ENCODE assay signal across 10 cellular contexts in the genomic region with DNA sequence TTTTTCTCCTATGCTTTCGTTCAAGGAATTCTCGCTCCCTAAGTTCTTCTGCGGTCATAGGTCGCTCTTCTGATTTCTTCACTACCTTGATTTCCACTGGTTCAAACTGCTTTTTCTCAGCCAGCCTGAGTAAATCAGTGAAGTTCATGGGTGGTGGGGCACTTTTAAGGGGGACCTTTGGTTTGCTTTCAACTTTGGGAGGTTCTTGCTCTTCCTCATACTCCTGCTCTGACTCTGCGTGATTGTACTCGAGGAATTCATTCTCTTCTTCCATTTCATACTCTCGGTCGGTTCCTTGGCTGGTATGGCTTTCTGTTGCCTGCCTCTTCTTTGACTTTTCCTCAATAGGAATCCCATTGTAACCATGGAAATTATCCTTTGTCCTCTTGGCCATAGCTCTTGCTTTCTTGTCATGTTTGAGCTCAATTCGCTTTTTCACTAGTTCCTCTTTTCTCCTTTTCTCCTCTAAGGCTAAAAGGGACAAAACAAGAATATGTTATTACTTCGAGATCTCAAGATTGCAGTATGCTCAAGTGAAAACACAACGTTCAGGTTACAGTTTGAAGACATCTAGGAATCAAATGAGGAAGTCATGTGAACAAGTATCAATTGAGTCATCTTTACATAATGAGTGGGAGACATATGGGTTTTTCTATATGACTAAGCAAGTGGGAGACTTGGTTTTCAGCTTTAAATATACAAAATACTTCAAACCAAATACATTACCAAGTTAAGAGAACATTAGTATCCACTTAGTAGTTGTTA. TPM values are rescaled to one million over a fixed set of nuclear protein-coding genes. Genes with fewer than 3 reads are reported as not detected.
DNase-seq lines count a peak whose midpoint lies in the region; ATAC-seq and TF ChIP-seq lines count a peak whose summit lies in the region.
"Had no signal": no experiment of that assay in that cellular context is flagged by ENCODE, and none has a peak within 500 bp of the region (broad histone marks: within the 10 kb centered on the region; RNA-seq: fewer than 3 reads in every experiment).

No MANE protein-coding gene starts in this region.

- H3K27me3 ChIP-seq in hepatocyte (no peaks in the 10 kb centered on the region), suprapubic skin (no peaks in the 10 kb centered on the region), adrenal gland (no peaks in the 10 kb centered on the region)
- H3K27me3 ChIP-seq: SJSA1 had no signal

- peaks cover 10% of the 10 kb centered on the region for H4K20me1 ChIP-seq in hepatocyte (ENCODE audit: insufficient read depth, poor library complexity, severe bottlenecking)

- H3K27me3 Mint-ChIP-seq in activated naive CD8-positive, alpha-beta T cell treated with anti-CD3 and anti-CD28 coated beads for 36 hours: no peaks in the 10 kb centered on the region

- H3K4me3 ChIP-seq in hepatocyte (no peak overlapping the region), suprapubic skin (no peak overlapping the region), adrenal gland (no peak overlapping the region)
- H3K4me3 ChIP-seq: SJSA1 had no signal

- TF ChIP-seq EP300 in suprapubic skin (IDR thresholded peaks at IDR 0.05): no peak

- peaks cover 65% of the 10 kb centered on the region for H3K79me2 ChIP-seq in hepatocyte

- intact Hi-C loops in adrenal gland (cut with DNase I): no loop called here

- H3K9me3 ChIP-seq in hepatocyte (ENCODE audit: low read depth): no peaks in the 10 kb centered on the region
- no peaks in the 10 kb centered on the region for H3K9me3 ChIP-seq in suprapubic skin
- H3K9me3 ChIP-seq in adrenal gland (replicated peaks in 1 of 3): no peaks in the 10 kb centered on the region
- H3K9me3 ChIP-seq: SJSA1 had no signal

- TF ChIP-seq CTCF in hepatocyte (IDR thresholded peaks at IDR 0.05; ENCODE audit: poor library complexity): no peak
- TF ChIP-seq CTCF in suprapubic skin (IDR thresholded peaks at IDR 0.05): no peak
- TF ChIP-seq CTCF in adrenal gland (IDR thresholded peaks at IDR 0.05): no peak

- 96% methylated on average over 11 of the region's 11 CpGs for WGBS in hepatocyte (ENCODE audit: low lambda C conversion rate, missing lambda C conversion rate)
- WGBS in suprapubic skin: 89% methylated on average over 11 of the region's 11 CpGs
- WGBS in adrenal gland, 4 donors: 88 to 91% (median 90%) methylated on average over 11 of the region's 11 CpGs

- peaks cover 42% of the 10 kb centered on the region for H3K4me1 Mint-ChIP-seq in activated naive CD8-positive, alpha-beta T cell treated with anti-CD3 and anti-CD28 coated beads for 36 hours

- no peaks in the 10 kb centered on the region for H3K9me3 Mint-ChIP-seq in activated naive CD8-positive, alpha-beta T cell treated with anti-CD3 and anti-CD28 coated beads for 36 hours

- H3K4me1 ChIP-seq in hepatocyte (ENCODE audit: insufficient read depth): peaks cover 6% of the 10 kb centered on the region
- H3K4me1 ChIP-seq in suprapubic skin: peaks cover 24% of the 10 kb centered on the region
- peaks cover 14 to 18% of the 10 kb centered on the region in 2 donors for H3K4me1 ChIP-seq in adrenal gland (replicated peaks in 1 of 2)

- TF ChIP-seq POLR2A in suprapubic skin (IDR thresholded peaks at IDR 0.05) (no peak), adrenal gland (IDR thresholded peaks at IDR 0.05) (no peak)

- H3K9me2 ChIP-seq in hepatocyte (replicated peaks; ENCODE audit: insufficient read depth): no peaks in the 10 kb centered on the region

- H3K4me3 Mint-ChIP-seq in activated naive CD8-positive, alpha-beta T cell treated with anti-CD3 and anti-CD28 coated beads for 36 hours: peak overlapping the region; percentile 7

- peak; percentile 82 for ATAC-seq in GM19468 (IDR thresholded peaks at IDR 0.05; ENCODE audit: extremely low read depth, unreplicated experiment)
- peak; percentile 95 for ATAC-seq in HG03354 (IDR thresholded peaks at IDR 0.05; ENCODE audit: poor library complexity, severe bottlenecking, unreplicated experiment)

- H3K27ac ChIP-seq in hepatocyte (no peak overlapping the region), suprapubic skin (no peak overlapping the region), adrenal gland (no peak overlapping the region)
- H3K27ac ChIP-seq: SJSA1 had no signal

- H3K36me3 Mint-ChIP-seq in activated naive CD8-positive, alpha-beta T cell treated with anti-CD3 and anti-CD28 coated beads for 36 hours: peaks cover 16% of the 10 kb centered on the region

- peak; percentile 32 for DNase-seq in GF-D8 (lab: John Stamatoyannopoulos, UW)
- DNase-seq in activated naive CD8-positive, alpha-beta T cell treated with anti-CD3 and anti-CD28 coated beads for 36 hours: no peak
- no peak for DNase-seq in hepatocyte (ENCODE audit: low spot score)
- no peak for DNase-seq in suprapubic skin (ENCODE audit: low spot score in 2 of 2)
- DNase-seq in activated gamma-delta T cell treated with Interleukin-2 at 50 U/mL for 16 hours: no peak
- no peak for DNase-seq in adrenal gland
- DNase-seq: right cardiac atrium had no signal

- no peak overlapping the region for H3K4me2 ChIP-seq in hepatocyte

- no peak overlapping the region for H2AFZ ChIP-seq in hepatocyte

- H3K27ac Mint-ChIP-seq in activated naive CD8-positive, alpha-beta T cell treated with anti-CD3 and anti-CD28 coated beads for 36 hours: peak overlapping the region; percentile 85

- H3K36me3 ChIP-seq in hepatocyte (replicated peaks; ENCODE audit: insufficient read depth, low read depth): peaks cover 3% of the 10 kb centered on the region
- H3K36me3 ChIP-seq in suprapubic skin: peaks cover 40% of the 10 kb centered on the region
- peaks cover 0 to 28% of the 10 kb centered on the region in 2 donors for H3K36me3 ChIP-seq in adrenal gland (replicated peaks in 1 of 2)

RNA-seq across cellular contexts. Expression of a gene that starts 16.2 kb away (rescaled TPM):
- 1 to 10 TPM in 1 of 2 experiments, under 1 TPM in 1; 0.54 to 1.4 TPM for total RNA-seq in activated naive CD8-positive, alpha-beta T cell treated with anti-CD3 and anti-CD28 coated beads for 36 hours
- 1.8 TPM in 1 of 2 replicates, not detected in the other for total RNA-seq in hepatocyte
- 2.0 and 3.2 TPM in 2 replicates for polyA plus RNA-seq in hepatocyte
- total RNA-seq in suprapubic skin: 1 to 10 TPM in 2 of 4 donors, not detected in 2; 2.7 to 5.1 TPM
- 10 to 100 TPM in 1 of 8 donors, 1 to 10 TPM in 4, under 1 TPM in 1, not detected in 2; 0.55 to 17.3 (median 3.5) TPM for total RNA-seq in adrenal gland
- polyA plus RNA-seq in adrenal gland: 1 to 10 TPM; 1.8 to 8.7 (median 3.7) TPM

RNA-seq across cellular contexts. Expression of a gene that starts 18.3 kb away (rescaled TPM):
- total RNA-seq in activated naive CD8-positive, alpha-beta T cell treated with anti-CD3 and anti-CD28 coated beads for 36 hours: 10 to 100 TPM; 23.3 to 23.4 TPM
- total RNA-seq in hepatocyte: 23.8 and 24.1 TPM in 2 replicates
- 9.0 and 10.9 TPM in 2 replicates for polyA plus RNA-seq in hepatocyte
- 10 to 100 TPM; 17.6 to 31.4 (median 27.3) TPM for total RNA-seq in suprapubic skin
- total RNA-seq in adrenal gland: 10 to 100 TPM; 11.1 to 26.4 (median 18.6) TPM
- polyA plus RNA-seq in adrenal gland: 10 to 100 TPM in 1 of 3 donors, 1 to 10 TPM in 2; 2.5 to 44.5 (median 3.1) TPM

RNA-seq across cellular contexts. Expression of a gene that starts 27.3 kb away (rescaled TPM):
- 10 to 100 TPM; 15.4 to 15.7 TPM for total RNA-seq in activated naive CD8-positive, alpha-beta T cell treated with anti-CD3 and anti-CD28 coated beads for 36 hours
- total RNA-seq in hepatocyte (26.0 and 33.0 TPM in 2 replicates), suprapubic skin (10 to 100 TPM; 24.1 to 46.1 (median 32.8) TPM), adrenal gland (10 to 100 TPM in 7 of 8 donors, 1 to 10 TPM in 1; 9.6 to 30.1 (median 23.5) TPM)
- polyA plus RNA-seq in hepatocyte (11.5 and 11.8 TPM in 2 replicates), adrenal gland (10 to 100 TPM in 1 of 3 donors, 1 to 10 TPM in 2; 4.1 to 29.4 (median 6.0) TPM)
